Comparison of ENCODE assay signal across 19 cellular contexts in genomic region chr3:124565551-124565950, GRCh38.
"Had no signal": no experiment of that assay in that cellular context is flagged by ENCODE, and none has a peak within 500 bp of the region (broad histone marks: within the 10 kb centered on the region; RNA-seq: fewer than 3 reads in every experiment).

No MANE protein-coding gene starts in this region.

- H3K4me1 Mint-ChIP-seq: naive thymus-derived CD8-positive, alpha-beta T cell; stimulated activated effector memory CD8-positive, alpha-beta T cell treated with anti-CD3 and anti-CD28 coated beads, Interleukin-12 subunit alpha, Interleukin-12 subunit beta, amount 100 ng/mL, for 72 hours had no signal

- H3K4me3 Mint-ChIP-seq: activated naive CD4-positive, alpha-beta T cell treated with anti-CD3 and anti-CD28 coated beads for 36 hours; activated naive CD8-positive, alpha-beta T cell treated with anti-CD3 and anti-CD28 coated beads for 36 hours; effector memory CD8-positive, alpha-beta T cell; naive thymus-derived CD8-positive, alpha-beta T cell; neural progenitor cell; stimulated activated effector memory CD8-positive, alpha-beta T cell treated with anti-CD3 and anti-CD28 coated beads, Interleukin-12 subunit alpha, Interleukin-12 subunit beta, amount 100 ng/mL, for 72 hours; T-helper 1 cell treated with Interleukin-12 subunit alpha and Interleukin-12 subunit beta and Interleukin-4 antibody, amounts not matched to agents 30 μg/mL and 1 μg/mL, for 36 hours had no signal

- H3K27ac ChIP-seq: adrenal gland, brain microvascular endothelial cell, coronary artery, gastroesophageal sphincter, neural progenitor cell, skin epidermis, stomach, suprapubic skin, tibial artery, WERI-Rb-1 had no signal

- H3K9me3 ChIP-seq: adrenal gland, gastroesophageal sphincter, stomach, suprapubic skin, tibial artery had no signal

- H3K4me3 ChIP-seq: adrenal gland, coronary artery, gastroesophageal sphincter, neural progenitor cell, skin epidermis, suprapubic skin, tibial artery had no signal

- H3K4me1 ChIP-seq: adrenal gland, suprapubic skin had no signal

- H3K9ac ChIP-seq: neural progenitor cell had no signal

- ATAC-seq: activated CD4-positive, CD25-positive, alpha-beta regulatory T cell treated with anti-CD3 and anti-CD28 coated beads, Interleukin-2, amount 50 U/mL, for 24 hours; effector memory CD8-positive, alpha-beta T cell; naive thymus-derived CD8-positive, alpha-beta T cell; stimulated activated effector memory CD8-positive, alpha-beta T cell treated with anti-CD3 and anti-CD28 coated beads, Interleukin-12 subunit alpha, Interleukin-12 subunit beta, amount 100 ng/mL, for 72 hours had no signal

- H3K36me3 ChIP-seq: adrenal gland, brain microvascular endothelial cell, gastroesophageal sphincter, neural progenitor cell, stomach, suprapubic skin, WERI-Rb-1 had no signal

- H3K4me2 ChIP-seq: neural progenitor cell had no signal

- DNase-seq: kidney had no signal

- H3K9me3 Mint-ChIP-seq: activated naive CD4-positive, alpha-beta T cell treated with anti-CD3 and anti-CD28 coated beads for 36 hours; activated naive CD8-positive, alpha-beta T cell treated with anti-CD3 and anti-CD28 coated beads for 36 hours; effector memory CD8-positive, alpha-beta T cell; naive thymus-derived CD8-positive, alpha-beta T cell; neural progenitor cell; stimulated activated effector memory CD8-positive, alpha-beta T cell treated with anti-CD3 and anti-CD28 coated beads, Interleukin-12 subunit alpha, Interleukin-12 subunit beta, amount 100 ng/mL, for 72 hours; T-helper 1 cell treated with Interleukin-12 subunit alpha and Interleukin-12 subunit beta and Interleukin-4 antibody, amounts not matched to agents 30 μg/mL and 1 μg/mL, for 36 hours had no signal

- H3K27me3 ChIP-seq: adrenal gland, gastroesophageal sphincter, neural progenitor cell, stomach, suprapubic skin, tibial artery had no signal

- H3K36me3 Mint-ChIP-seq: activated naive CD8-positive, alpha-beta T cell treated with anti-CD3 and anti-CD28 coated beads for 36 hours; naive thymus-derived CD8-positive, alpha-beta T cell; neural progenitor cell; stimulated activated effector memory CD8-positive, alpha-beta T cell treated with anti-CD3 and anti-CD28 coated beads, Interleukin-12 subunit alpha, Interleukin-12 subunit beta, amount 100 ng/mL, for 72 hours had no signal

- H3K27ac Mint-ChIP-seq: activated naive CD4-positive, alpha-beta T cell treated with anti-CD3 and anti-CD28 coated beads for 36 hours; activated naive CD8-positive, alpha-beta T cell treated with anti-CD3 and anti-CD28 coated beads for 36 hours; effector memory CD8-positive, alpha-beta T cell; naive thymus-derived CD8-positive, alpha-beta T cell; neural progenitor cell; stimulated activated effector memory CD8-positive, alpha-beta T cell treated with anti-CD3 and anti-CD28 coated beads, Interleukin-12 subunit alpha, Interleukin-12 subunit beta, amount 100 ng/mL, for 72 hours; T-helper 1 cell treated with Interleukin-12 subunit alpha and Interleukin-12 subunit beta and Interleukin-4 antibody, amounts not matched to agents 30 μg/mL and 1 μg/mL, for 36 hours had no signal

- FAIRE-seq: kidney, TTC549 had no signal
